Comparison of ENCODE assay signal across 8 cellular contexts in the genomic region with DNA sequence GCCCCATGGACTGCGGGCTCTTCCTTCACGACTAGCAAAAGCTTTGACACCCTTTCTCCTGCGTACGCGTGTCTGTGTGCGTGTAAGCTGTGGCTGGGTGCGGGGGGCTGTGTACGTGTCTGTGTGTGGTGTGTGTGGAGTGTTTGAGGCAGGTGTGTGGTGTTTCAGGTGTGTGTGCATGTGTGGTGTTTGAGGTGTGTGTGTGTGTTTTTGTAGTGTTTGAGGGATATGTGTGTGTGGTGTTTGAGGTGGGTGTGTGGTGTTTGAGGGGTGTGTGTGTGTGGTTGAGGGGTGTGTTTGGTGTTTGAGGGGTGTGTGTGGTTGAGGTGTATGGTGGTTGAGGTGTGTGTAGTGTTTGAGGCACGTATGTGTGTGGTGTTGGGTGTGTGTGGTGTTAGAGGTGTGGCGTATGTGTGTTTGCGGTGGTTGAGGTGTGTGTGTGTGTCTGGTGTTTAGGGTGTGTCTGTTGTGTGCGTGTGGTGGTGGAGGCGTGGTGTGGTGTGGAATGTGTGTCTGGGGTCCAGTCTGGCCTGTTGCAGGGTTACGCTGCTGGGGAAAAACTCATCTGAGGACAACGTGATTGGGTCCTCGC. TPM values are rescaled to one million over a fixed set of nuclear protein-coding genes. Genes with fewer than 3 reads are reported as not detected.
A peak's percentile ranks its signal among the peaks of the same experiment; 100 is the strongest.
DNase-seq lines count a peak whose midpoint lies in the region; ATAC-seq and TF ChIP-seq lines count a peak whose summit lies in the region.

No MANE protein-coding gene starts in this region.

- in situ Hi-C loops in ACHN (cut with HindIII; ENCODE audit: low pct_ligation_motif_present, low pct_unique_long_range_greater_than_20kb, low sequenced_read_pairs), result no loop called here

- H3K27ac Mint-ChIP-seq in CD14-positive monocyte (peak overlapping the region in 6 of 7 donors; percentile 20 to 80 (median 51)), nephron progenitor cell (peak overlapping the region; percentile 28)
- H3K27ac Mint-ChIP-seq in dendritic cell treated with granulocyte-macrophage colony-stimulating factor and Interleukin-4, amounts not matched to agents 40 ng/mL and 50 ng/mL, for 4 days, result peak overlapping the region; percentile 87

- peak overlapping the region; percentile 78 for H3K4me2 ChIP-seq in KMS-11

- peak overlapping the region; percentile 79 for H2AFZ ChIP-seq in KMS-11 (ENCODE audit: low read depth)

- no peak for TF ChIP-seq CTCF in CD14-positive monocyte (IDR thresholded peaks at IDR 0.05)
- TF ChIP-seq CTCF in KMS-11 (conservative IDR thresholded peaks at IDR 0.05; ENCODE audit: low read depth, low read length), result no peak
- TF ChIP-seq CTCF in nephron progenitor cell (IDR thresholded peaks at IDR 0.05), result no peak

- H3K4me1 Mint-ChIP-seq in CD14-positive monocyte (peaks cover 19% of the 10 kb centered on the region), nephron progenitor cell (peaks cover 47% of the 10 kb centered on the region)
- H3K4me1 Mint-ChIP-seq in dendritic cell treated with granulocyte-macrophage colony-stimulating factor and Interleukin-4, amounts not matched to agents 40 ng/mL and 50 ng/mL, for 4 days (ENCODE audit: low read depth), result peaks cover 31% of the 10 kb centered on the region

- peak overlapping the region; percentile 37; the same call in 1 of the 2 replicates for H3K9ac ChIP-seq in KMS-11

- no peak for DNase-seq in CD14-positive monocyte (ENCODE audit: low spot score)
- no peak for DNase-seq in nephron progenitor cell
- no peak for DNase-seq in AG08396 (ENCODE audit: low spot score)
- DNase-seq in NCI-H146 treated with DMSO at 0.1 percent for 48 hours (lab: John Stamatoyannopoulos, UW; ENCODE audit: unreplicated experiment), result no peak
- no peak for DNase-seq in ACHN

- intact Hi-C loops in CD14-positive monocyte (cut with micrococcal nuclease), result loop anchor here (2.0 to 5.0 kb wide), 3 partner anchors 46 to 122 kb away; partner anchors contain the start of genes LMF2 (in 2 of the 2), CHKB (in 1 of the 2) and NCAPH2 (in 1 of the 2)
- intact Hi-C loops in dendritic cell treated with granulocyte-macrophage colony-stimulating factor and Interleukin-4, amounts not matched to agents 40 ng/mL and 50 ng/mL, for 4 days (cut with micrococcal nuclease), result loop anchor here (5.0 kb wide), 1 partner anchor 64 kb away; no protein-coding TSS in a partner anchor

- H4K20me1 ChIP-seq in KMS-11 (ENCODE audit: insufficient read depth), result no peaks in the 10 kb centered on the region

- no peaks in the 10 kb centered on the region for H3K27me3 ChIP-seq in KMS-11 (ENCODE audit: insufficient read depth, low read depth)

- no peak overlapping the region for H3K27ac ChIP-seq in KMS-11

- peak overlapping the region; percentile 80 to 87 for H3K4me3 Mint-ChIP-seq in CD14-positive monocyte
- H3K4me3 Mint-ChIP-seq in dendritic cell treated with granulocyte-macrophage colony-stimulating factor and Interleukin-4, amounts not matched to agents 40 ng/mL and 50 ng/mL, for 4 days, result peak overlapping the region; percentile 73
- H3K4me3 Mint-ChIP-seq in nephron progenitor cell, result peak overlapping the region; percentile 96

- no peaks in the 10 kb centered on the region for H3K4me1 ChIP-seq in KMS-11 (ENCODE audit: low read depth, poor library complexity, severe bottlenecking)

- no peak overlapping the region for H3K4me3 ChIP-seq in KMS-11 (IDR thresholded peaks at IDR 0.05; ENCODE audit: insufficient read depth, low read depth, low read length)

- no peaks in the 10 kb centered on the region for H3K79me2 ChIP-seq in KMS-11 (ENCODE audit: insufficient read depth, low read depth)

- H3K36me3 Mint-ChIP-seq in CD14-positive monocyte (peaks cover 14 to 25% of the 10 kb centered on the region in 2 donors), nephron progenitor cell (ENCODE audit: low read depth) (no peaks in the 10 kb centered on the region)
- peaks cover 41% of the 10 kb centered on the region for H3K36me3 Mint-ChIP-seq in dendritic cell treated with granulocyte-macrophage colony-stimulating factor and Interleukin-4, amounts not matched to agents 40 ng/mL and 50 ng/mL, for 4 days (ENCODE audit: low read depth)

- H3K27me3 Mint-ChIP-seq in CD14-positive monocyte (ENCODE audit: low read depth in 3 of 3), result peaks cover 0 to 4% (median 3%) of the 10 kb centered on the region in 3 donors
- peaks cover 1% of the 10 kb centered on the region for H3K27me3 Mint-ChIP-seq in dendritic cell treated with granulocyte-macrophage colony-stimulating factor and Interleukin-4, amounts not matched to agents 40 ng/mL and 50 ng/mL, for 4 days
- H3K27me3 Mint-ChIP-seq in nephron progenitor cell (ENCODE audit: low read depth, poor library complexity), result no peaks in the 10 kb centered on the region

- H3K36me3 ChIP-seq in KMS-11 (ENCODE audit: insufficient read depth), result no peaks in the 10 kb centered on the region

- no peak for ATAC-seq in HG03108 (IDR thresholded peaks at IDR 0.05; ENCODE audit: unreplicated experiment)

- no peaks in the 10 kb centered on the region for H3K9me3 Mint-ChIP-seq in CD14-positive monocyte
- H3K9me3 Mint-ChIP-seq in dendritic cell treated with granulocyte-macrophage colony-stimulating factor and Interleukin-4, amounts not matched to agents 40 ng/mL and 50 ng/mL, for 4 days, result no peaks in the 10 kb centered on the region
- H3K9me3 Mint-ChIP-seq in nephron progenitor cell, result no peaks in the 10 kb centered on the region

RNA-seq across cellular contexts. Expression of gene ARSA, which starts 0.7 kb away (rescaled TPM):
- 10 to 100 TPM; 11.9 to 12.1 TPM for polyA plus RNA-seq in CD14-positive monocyte

RNA-seq across cellular contexts. Expression of gene MAPK8IP2, which starts 28.0 kb away (rescaled TPM):
- not detected for polyA plus RNA-seq in CD14-positive monocyte

RNA-seq across cellular contexts. Expression of gene SHANK3, which starts 44.0 kb away (rescaled TPM):
- polyA plus RNA-seq in CD14-positive monocyte, result not detected

RNA-seq across cellular contexts. Expression of gene CHKB, which starts 46.0 kb away (rescaled TPM):
- polyA plus RNA-seq in CD14-positive monocyte, result 10 to 100 TPM; 29.1 to 31.3 TPM

RNA-seq across cellular contexts. Expression of gene CPT1B, which starts 50.4 kb away (rescaled TPM):
- polyA plus RNA-seq in CD14-positive monocyte, result under 1 TPM in 1 of 2 donors, not detected in 1; 0.18 TPM

Comparison
In these comparisons a context has a peak if more than half of its experiments do, and no peak if none do; other contexts are left out.
1. H3K27ac Mint-ChIP-seq: peak in every context shown above with its lines; median percentile 87 in dendritic cell treated with granulocyte-macrophage colony-stimulating factor and Interleukin-4, amounts not matched to agents 40 ng/mL and 50 ng/mL, for 4 days; 51 in CD14-positive monocyte; 28 in nephron progenitor cell.